In genomic region chr22:46933040-46933439, GRCh38 we compare ENCODE assay signal across 16 cellular contexts.
"Had no signal": no experiment of that assay in that cellular context is flagged by ENCODE, and none has a peak within 500 bp of the region (broad histone marks: within the 10 kb centered on the region; RNA-seq: fewer than 3 reads in every experiment).

No MANE protein-coding gene starts in this region.

- H3K4me3 Mint-ChIP-seq: activated naive CD4-positive, alpha-beta T cell treated with anti-CD3 and anti-CD28 coated beads, Interleukin-2, amount 50 U/mL, for 24 hours had no signal

- H3K4me1 ChIP-seq: tibial artery, uterus had no signal

- H3K4me3 ChIP-seq: heart left ventricle, left lung, tibial artery, uterus had no signal

- H3K27ac Mint-ChIP-seq: activated T-helper 2 cell treated with anti-CD3 and anti-CD28 coated beads, Interferon-gamma antibody, Interleukin-2, Interleukin-4, amounts not matched to agents 10 μg/mL and 5 μg/mL and 100 μg/mL, durations not matched to agents 14 hours and 24 hours and 36 hours had no signal

- H3K27me3 ChIP-seq: heart left ventricle, left lung, tibial artery, uterus had no signal

- H3K27me3 Mint-ChIP-seq: activated naive CD4-positive, alpha-beta T cell treated with anti-CD3 and anti-CD28 coated beads, Interleukin-2, amount 50 U/mL, for 24 hours had no signal

- H3K9me3 ChIP-seq: heart left ventricle, left lung, tibial artery, uterus had no signal

- H3K36me3 ChIP-seq: left lung, uterus had no signal

- FAIRE-seq: bronchial epithelial cell, frontal cortex had no signal

- H3K27ac ChIP-seq: heart left ventricle, left lung, tibial artery, uterus had no signal

- H3K9me3 Mint-ChIP-seq: activated naive CD4-positive, alpha-beta T cell treated with anti-CD3 and anti-CD28 coated beads, Interleukin-2, amount 50 U/mL, for 24 hours; activated T-helper 2 cell treated with anti-CD3 and anti-CD28 coated beads, Interferon-gamma antibody, Interleukin-2, Interleukin-4, amounts not matched to agents 10 μg/mL and 5 μg/mL and 100 μg/mL, durations not matched to agents 14 hours and 24 hours and 36 hours had no signal

- ATAC-seq: left lung had no signal

- DNase-seq: activated CD4-positive, alpha-beta T cell treated with anti-CD3 and anti-CD28 coated beads for 4 hours; anterior cingulate cortex; heart left ventricle; islet precursor cell; left lung; mesendoderm; stimulated activated CD4-positive, alpha-beta T cell treated with anti-CD3 and anti-CD28 coated beads, Interleukin-15, amount 100 ng/mL, for 24 hours; stimulated activated CD4-positive, alpha-beta T cell treated with anti-CD3 and anti-CD28 coated beads, Interleukin-4, amount 100 ng/mL, for 24 hours; SW 1271; T-helper 9 cell; tibial artery; uterus had no signal
